ENCODE assay signal across 16 cellular contexts in genomic region chr4:142718981-142719380, GRCh38.
DNase-seq lines count a peak whose midpoint lies in the region; ATAC-seq and TF ChIP-seq lines count a peak whose summit lies in the region.
"Had no signal": no experiment of that assay in that cellular context is flagged by ENCODE, and none has a peak within 500 bp of the region (broad histone marks: within the 10 kb centered on the region; RNA-seq: fewer than 3 reads in every experiment).

No MANE protein-coding gene starts in this region.

- H3K9me3 Mint-ChIP-seq in activated CD4-positive, alpha-beta memory T cell treated with anti-CD3 and anti-CD28 coated beads for 36 hours = peaks cover 6% of the 10 kb centered on the region
- no peaks in the 10 kb centered on the region for H3K9me3 Mint-ChIP-seq in activated CD4-positive, alpha-beta memory T cell treated with anti-CD3 and anti-CD28 coated beads, Interleukin-2, amount 10 ng/mL, durations not matched to agents 7 days and 5 days
- H3K9me3 Mint-ChIP-seq: IgD-negative memory B cell had no signal

- H3K4me3 ChIP-seq in DND-41 (ENCODE audit: low read depth in 1 of 2, low read length in 2 of 2) (no peak overlapping the region), PC-3 (ENCODE audit: low read length) (no peak overlapping the region), foreskin fibroblast (ENCODE audit: low read depth in 1 of 2, low read length in 2 of 2) (no peak overlapping the region), H7 (ENCODE audit: insufficient read depth, low read depth, low read length) (no peak overlapping the region)
- H3K4me3 ChIP-seq: BLaER1 treated with 17β-estradiol and CSF1 and Interleukin-3, amounts not matched to agents 10 nM and 100 nM had no signal

- H3K27ac ChIP-seq in DND-41 (ENCODE audit: low read length) (peak overlapping the region; percentile 26; the same call in 1 of the 2 replicates), PC-3 (ENCODE audit: low read length) (peak overlapping the region; percentile 76), epithelial cell of prostate (peak overlapping the region; percentile 85)
- H3K27ac ChIP-seq: 22Rv1; BLaER1 treated with 17β-estradiol and CSF1 and Interleukin-3, amounts not matched to agents 10 nM and 100 nM had no signal

- no peaks in the 10 kb centered on the region for H3K36me3 ChIP-seq in DND-41 (ENCODE audit: insufficient read depth, low read length)
- H3K36me3 ChIP-seq in PC-3 (ENCODE audit: low read depth, low read length) = no peaks in the 10 kb centered on the region
- no peaks in the 10 kb centered on the region for H3K36me3 ChIP-seq in H7 (replicated peaks; ENCODE audit: control insufficient read depth, insufficient read depth, low read length)
- H3K36me3 ChIP-seq: BLaER1 treated with 17β-estradiol and CSF1 and Interleukin-3, amounts not matched to agents 10 nM and 100 nM had no signal

- H3K79me2 ChIP-seq in DND-41 (ENCODE audit: insufficient read depth, low read length) = no peaks in the 10 kb centered on the region; the same call in 1 of the 2 replicates
- H3K79me2 ChIP-seq in PC-3 (ENCODE audit: low read length) = no peaks in the 10 kb centered on the region

- no peak for DNase-seq in activated CD4-positive, alpha-beta memory T cell treated with anti-CD3 and anti-CD28 coated beads for 36 hours
- no peak for DNase-seq in activated CD4-positive, alpha-beta memory T cell treated with anti-CD3 and anti-CD28 coated beads, Interleukin-2, amount 10 ng/mL, durations not matched to agents 7 days and 5 days
- no peak for DNase-seq in DND-41
- DNase-seq in PC-3 = peak; percentile 39
- no peak for DNase-seq in epithelial cell of prostate (ENCODE audit: low read depth, low spot score)
- no peak for DNase-seq in foreskin fibroblast
- DNase-seq in NCI-H2029 (lab: John Stamatoyannopoulos, UW) = no peak
- DNase-seq in H7 = no peak
- DNase-seq: ACHN; Calu3; CD4-positive, CD25-positive, alpha-beta regulatory T cell; DMS 273 treated with DMSO at 0.1 percent for 48 hours; GDM1 had no signal

- CTCF ChIA-PET in activated CD4-positive, alpha-beta memory T cell treated with anti-CD3 and anti-CD28 coated beads for 36 hours (lab: Charles Lee) = interaction anchor here (0.6 to 1.9 kb wide), 6 partner anchors 28 to 576 kb away, joined by 3 to 8 read pairs (median 4); no protein-coding TSS in a partner anchor
- CTCF ChIA-PET in activated CD4-positive, alpha-beta memory T cell treated with anti-CD3 and anti-CD28 coated beads, Interleukin-2, amount 10 ng/mL, durations not matched to agents 7 days and 5 days (lab: Charles Lee) = interaction anchor here (1.2 to 4.8 kb wide), 3 partner anchors 11 to 438 kb away, joined by 3 to 35 read pairs (median 3); no protein-coding TSS in a partner anchor
- CTCF ChIA-PET in PC-3 (lab: Charles Lee) = no interaction called here

- no peak for TF ChIP-seq CTCF in DND-41 (IDR thresholded peaks at IDR 0.05; ENCODE audit: borderline replicate concordance, extremely low read depth, low read length, poor library complexity, severe bottlenecking)
- TF ChIP-seq CTCF in PC-3 (conservative IDR thresholded peaks at IDR 0.05; ENCODE audit: low read depth, low read length) = no peak
- TF ChIP-seq CTCF in foreskin fibroblast (IDR thresholded peaks at IDR 0.05; ENCODE audit: low read depth, low read length) = no peak

- H3K9ac ChIP-seq in DND-41 (ENCODE audit: low read depth, low read length) (no peak overlapping the region), PC-3 (ENCODE audit: low read length) (0 out of 2 replicates have a peak overlapping the region, but pooled peaks have one; percentile 3)
- H3K9ac ChIP-seq: BLaER1 treated with 17β-estradiol and CSF1 and Interleukin-3, amounts not matched to agents 10 nM and 100 nM had no signal

- H3F3A ChIP-seq in PC-3 (ENCODE audit: low read length, unreplicated experiment) = no peaks in the 10 kb centered on the region

- H3K27ac Mint-ChIP-seq in activated CD4-positive, alpha-beta memory T cell treated with anti-CD3 and anti-CD28 coated beads for 36 hours = peak overlapping the region; percentile 33
- no peak overlapping the region for H3K27ac Mint-ChIP-seq in activated CD4-positive, alpha-beta memory T cell treated with anti-CD3 and anti-CD28 coated beads, Interleukin-2, amount 10 ng/mL, durations not matched to agents 7 days and 5 days
- H3K27ac Mint-ChIP-seq: IgD-negative memory B cell had no signal

- H3K4me1 Mint-ChIP-seq in activated CD4-positive, alpha-beta memory T cell treated with anti-CD3 and anti-CD28 coated beads for 36 hours (ENCODE audit: low read depth) = peaks cover 35% of the 10 kb centered on the region
- peaks cover 7% of the 10 kb centered on the region for H3K4me1 Mint-ChIP-seq in activated CD4-positive, alpha-beta memory T cell treated with anti-CD3 and anti-CD28 coated beads, Interleukin-2, amount 10 ng/mL, durations not matched to agents 7 days and 5 days
- H3K4me1 Mint-ChIP-seq: IgD-negative memory B cell had no signal

- no TSS peak for BruUV-seq in PC-3 (replicated peaks; lab: Mats Ljungman, UMichigan)

- no peak overlapping the region for H3K4me3 Mint-ChIP-seq in activated CD4-positive, alpha-beta memory T cell treated with anti-CD3 and anti-CD28 coated beads for 36 hours
- H3K4me3 Mint-ChIP-seq in activated CD4-positive, alpha-beta memory T cell treated with anti-CD3 and anti-CD28 coated beads, Interleukin-2, amount 10 ng/mL, durations not matched to agents 7 days and 5 days = no peak overlapping the region
- H3K4me3 Mint-ChIP-seq: CD4-positive, CD25-positive, alpha-beta regulatory T cell; IgD-negative memory B cell had no signal

- no peak overlapping the region for H2AFZ ChIP-seq in DND-41 (ENCODE audit: low read depth, low read length)
- no peak overlapping the region for H2AFZ ChIP-seq in PC-3 (ENCODE audit: low read length)

- H3K9me2 ChIP-seq in PC-3 (replicated peaks; ENCODE audit: low read length) = no peaks in the 10 kb centered on the region

- H3K9me3 ChIP-seq in DND-41 (ENCODE audit: insufficient read depth, low read length, severe bottlenecking) = no peaks in the 10 kb centered on the region
- no peaks in the 10 kb centered on the region for H3K9me3 ChIP-seq in PC-3 (ENCODE audit: low read length)
- H3K9me3 ChIP-seq: BLaER1 treated with 17β-estradiol and CSF1 and Interleukin-3, amounts not matched to agents 10 nM and 100 nM had no signal

- H3K27me3 Mint-ChIP-seq in activated CD4-positive, alpha-beta memory T cell treated with anti-CD3 and anti-CD28 coated beads for 36 hours = no peaks in the 10 kb centered on the region
- H3K27me3 Mint-ChIP-seq in activated CD4-positive, alpha-beta memory T cell treated with anti-CD3 and anti-CD28 coated beads, Interleukin-2, amount 10 ng/mL, durations not matched to agents 7 days and 5 days = no peaks in the 10 kb centered on the region
- H3K27me3 Mint-ChIP-seq: IgD-negative memory B cell had no signal

- peaks cover 51% of the 10 kb centered on the region for H3K4me1 ChIP-seq in DND-41 (ENCODE audit: insufficient read depth, low read length)
- H3K4me1 ChIP-seq in PC-3 (ENCODE audit: insufficient read depth, low read length) = peaks cover 33% of the 10 kb centered on the region
- H3K4me1 ChIP-seq: BLaER1 treated with 17β-estradiol and CSF1 and Interleukin-3, amounts not matched to agents 10 nM and 100 nM had no signal

- intact Hi-C loops in activated CD4-positive, alpha-beta memory T cell treated with anti-CD3 and anti-CD28 coated beads for 36 hours (cut with micrococcal nuclease) = loop anchor here (5.0 kb wide), 1 partner anchor 98 kb away; no protein-coding TSS in a partner anchor
- intact Hi-C loops in PC-3 (cut with micrococcal nuclease) = loop anchor here (1.0 kb wide), 1 partner anchor 311 kb away; no protein-coding TSS in a partner anchor

- no peak for ATAC-seq in DND-41 (ENCODE audit: insufficient read depth, low read depth)
- ATAC-seq in PC-3 = no peak

- POLR2A ChIA-PET in activated CD4-positive, alpha-beta memory T cell treated with anti-CD3 and anti-CD28 coated beads for 36 hours (lab: Charles Lee) = no interaction called here
- POLR2A ChIA-PET in activated CD4-positive, alpha-beta memory T cell treated with anti-CD3 and anti-CD28 coated beads, Interleukin-2, amount 10 ng/mL, durations not matched to agents 7 days and 5 days (lab: Charles Lee) = interaction anchor here (0.9 to 1.5 kb wide), 2 partner anchors 15 to 312 kb away, joined by 3 read pairs; no protein-coding TSS in a partner anchor
- POLR2A ChIA-PET in PC-3 (lab: Charles Lee; ENCODE audit: unreplicated experiment) = no interaction called here

- no peaks in the 10 kb centered on the region for H4K20me1 ChIP-seq in DND-41 (ENCODE audit: insufficient read depth, low read length)
- H4K20me1 ChIP-seq in PC-3 (ENCODE audit: low read length) = no peaks in the 10 kb centered on the region
- H4K20me1 ChIP-seq: BLaER1 treated with 17β-estradiol and CSF1 and Interleukin-3, amounts not matched to agents 10 nM and 100 nM had no signal

- peaks cover 18% of the 10 kb centered on the region for H3K36me3 Mint-ChIP-seq in activated CD4-positive, alpha-beta memory T cell treated with anti-CD3 and anti-CD28 coated beads for 36 hours
- peaks cover 3% of the 10 kb centered on the region for H3K36me3 Mint-ChIP-seq in activated CD4-positive, alpha-beta memory T cell treated with anti-CD3 and anti-CD28 coated beads, Interleukin-2, amount 10 ng/mL, durations not matched to agents 7 days and 5 days (ENCODE audit: low read depth)
- H3K36me3 Mint-ChIP-seq: CD4-positive, CD25-positive, alpha-beta regulatory T cell; IgD-negative memory B cell had no signal

- no peaks in the 10 kb centered on the region for H3K27me3 ChIP-seq in DND-41 (ENCODE audit: insufficient read depth, low read length, poor library complexity)
- H3K27me3 ChIP-seq in PC-3 (ENCODE audit: low read length) = no peaks in the 10 kb centered on the region
- peaks cover 43% of the 10 kb centered on the region for H3K27me3 ChIP-seq in H7 (ENCODE audit: control insufficient read depth, insufficient read depth, low read length)
- H3K27me3 ChIP-seq: BLaER1 treated with 17β-estradiol and CSF1 and Interleukin-3, amounts not matched to agents 10 nM and 100 nM had no signal

- H3K4me2 ChIP-seq in DND-41 (ENCODE audit: insufficient read depth, low read length) (no peak overlapping the region), PC-3 (ENCODE audit: low read length) (peak overlapping the region; percentile 1; the same call in 1 of the 2 replicates)
- H3K4me2 ChIP-seq: BLaER1 treated with 17β-estradiol and CSF1 and Interleukin-3, amounts not matched to agents 10 nM and 100 nM had no signal

Comparison
In these comparisons a context has a peak if more than half of its experiments do, and no peak if none do; other contexts are left out.
1. H3K27ac ChIP-seq: peak in every context shown above with its lines; median percentile 85 in epithelial cell of prostate; 76 in PC-3; 26 in DND-41.